ENCODE assay signal across 20 cellular contexts in the genomic region with DNA sequence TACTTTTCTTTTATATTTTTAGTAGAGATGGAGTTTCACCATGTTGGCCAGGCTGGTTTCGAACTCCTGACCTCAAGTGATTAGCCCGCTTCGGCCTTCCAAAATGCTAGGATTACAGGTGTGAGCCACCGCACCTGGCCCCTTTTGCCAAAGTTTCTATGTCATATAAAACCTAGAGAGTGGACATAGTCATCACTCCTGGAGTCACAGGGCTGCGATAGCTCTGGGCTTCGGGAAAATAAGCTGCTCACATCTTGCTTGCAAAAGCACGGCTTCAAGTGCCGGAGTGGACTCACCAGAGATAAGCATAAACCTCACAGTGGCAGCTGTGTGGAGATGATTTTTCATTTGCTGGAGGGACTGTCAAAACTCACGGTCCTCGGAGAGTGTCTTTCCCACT.
"Had no signal": no experiment of that assay in that cellular context is flagged by ENCODE, and none has a peak within 500 bp of the region (broad histone marks: within the 10 kb centered on the region; RNA-seq: fewer than 3 reads in every experiment).

No MANE protein-coding gene starts in this region.

- H3K36me3 Mint-ChIP-seq: naive thymus-derived CD4-positive, alpha-beta T cell; stimulated activated naive B cell treated with anti-CD40 and anti-IgM and Interleukin-4, amounts not matched to agents 10 μg/mL and 1 μg/mL and 100 μg/mL, for 72 hours had no signal

- DNase-seq: cortex of kidney; hypothalamus; left cardiac atrium; mesenchymal stem cell; midbrain; naive thymus-derived CD4-positive, alpha-beta T cell; nucleus accumbens; psoas muscle; right cardiac atrium; small intestine; stimulated activated CD4-positive, alpha-beta T cell treated with anti-CD3 and anti-CD28 coated beads, Interleukin-15, amount 100 ng/mL, for 24 hours; stimulated activated CD4-positive, alpha-beta T cell treated with anti-CD3 and anti-CD28 coated beads, Interleukin-2, amount 100 ng/mL, for 48 hours; stimulated activated naive B cell treated with anti-CD40 and anti-IgM and Interleukin-4, amounts not matched to agents 10 μg/mL and 1 μg/mL and 100 μg/mL, for 72 hours had no signal

- H3K9ac ChIP-seq: parathyroid adenoma had no signal

- H3K79me2 ChIP-seq: parathyroid adenoma had no signal

- H3K4me1 ChIP-seq: left lung, parathyroid adenoma, psoas muscle, suprapubic skin, upper lobe of left lung, uterus had no signal

- H3K4me1 Mint-ChIP-seq: naive thymus-derived CD4-positive, alpha-beta T cell; nephron; stimulated activated naive B cell treated with anti-CD40 and anti-IgM and Interleukin-4, amounts not matched to agents 10 μg/mL and 1 μg/mL and 100 μg/mL, for 72 hours had no signal

- H3K27ac Mint-ChIP-seq: naive thymus-derived CD4-positive, alpha-beta T cell; nephron; stimulated activated naive B cell treated with anti-CD40 and anti-IgM and Interleukin-4, amounts not matched to agents 10 μg/mL and 1 μg/mL and 100 μg/mL, for 72 hours; stimulated activated naive CD8-positive, alpha-beta T cell treated with anti-CD3 and anti-CD28 coated beads, Interleukin-15, Interleukin-2, amounts not matched to agents 100 ng/mL and 50 ng/mL, for 24 hours had no signal

- H2AFZ ChIP-seq: parathyroid adenoma had no signal

- H3K4me3 Mint-ChIP-seq: naive thymus-derived CD4-positive, alpha-beta T cell; nephron; stimulated activated naive B cell treated with anti-CD40 and anti-IgM and Interleukin-4, amounts not matched to agents 10 μg/mL and 1 μg/mL and 100 μg/mL, for 72 hours; stimulated activated naive CD8-positive, alpha-beta T cell treated with anti-CD3 and anti-CD28 coated beads, Interleukin-15, Interleukin-2, amounts not matched to agents 100 ng/mL and 50 ng/mL, for 24 hours had no signal

- H3K36me3 ChIP-seq: left lung, suprapubic skin, upper lobe of left lung, uterus had no signal

- H3K27ac ChIP-seq: left lung, parathyroid adenoma, psoas muscle, suprapubic skin, upper lobe of left lung, uterus had no signal

- ATAC-seq: left cardiac atrium; left lung; naive thymus-derived CD4-positive, alpha-beta T cell; psoas muscle; right cardiac atrium; stimulated activated naive B cell treated with anti-CD40 and anti-IgM and Interleukin-4, amounts not matched to agents 10 μg/mL and 1 μg/mL and 100 μg/mL, for 72 hours had no signal

- H3K9me3 ChIP-seq: uterus had no signal

- H3K4me3 ChIP-seq: left lung, psoas muscle, suprapubic skin, upper lobe of left lung, uterus had no signal

- H3K27me3 Mint-ChIP-seq: stimulated activated naive CD8-positive, alpha-beta T cell treated with anti-CD3 and anti-CD28 coated beads, Interleukin-15, Interleukin-2, amounts not matched to agents 100 ng/mL and 50 ng/mL, for 24 hours had no signal

- H3K27me3 ChIP-seq: suprapubic skin, upper lobe of left lung, uterus had no signal
